36 cellular contexts compared by ENCODE assay signal in the genomic region with DNA sequence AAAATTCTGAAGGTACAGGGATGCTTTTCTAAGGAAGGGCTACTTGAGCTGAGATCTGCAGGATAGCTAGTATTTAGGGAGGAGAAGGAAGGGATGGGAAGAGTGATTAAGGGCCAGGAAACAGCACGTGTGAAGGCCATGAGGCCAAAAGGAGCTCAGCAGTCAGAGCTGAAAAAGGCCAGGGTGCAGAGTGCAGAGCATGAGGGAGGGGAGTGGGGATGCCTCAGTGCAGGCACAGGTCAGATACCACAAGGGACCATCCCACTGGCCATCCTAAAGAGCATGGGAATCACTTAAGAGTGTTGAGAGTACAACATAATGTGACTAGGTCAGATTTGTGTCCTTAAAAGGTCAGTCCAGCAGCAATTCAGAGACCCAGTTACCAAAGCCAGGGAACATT. TPM values are rescaled to one million over a fixed set of nuclear protein-coding genes. Genes with fewer than 3 reads are reported as not detected.
"Had no signal": no experiment of that assay in that cellular context is flagged by ENCODE, and none has a peak within 500 bp of the region (broad histone marks: within the 10 kb centered on the region; RNA-seq: fewer than 3 reads in every experiment).

No MANE protein-coding gene starts in this region.

- H3K27me3 ChIP-seq: adrenal gland, body of pancreas, breast epithelium had no signal

- DNase-seq: activated B cell treated with CpG ODN at 0.5 μM for 24 hours; activated CD4-positive, alpha-beta memory T cell treated with anti-CD3 and anti-CD28 coated beads for 36 hours; activated CD4-positive, alpha-beta T cell treated with anti-CD3 and anti-CD28 coated beads for 4 hours; activated CD4-positive, alpha-beta T cell treated with anti-CD3 and anti-CD28 coated beads, Interleukin-2, amount 10 ng/mL, durations not matched to agents 24 days and 14 days; activated CD4-positive, alpha-beta T cell treated with anti-CD3 and anti-CD28 coated beads, Interleukin-2, amount 50 U/mL, for 1 hour; activated CD4-positive, alpha-beta T cell treated with anti-CD3 and anti-CD28 coated beads, Interleukin-2, amount 50 U/mL, for 4 hours; activated CD4-positive, CD25-positive, alpha-beta regulatory T cell treated with anti-CD3 and anti-CD28 coated beads, Interleukin-2, amount 50 U/mL, for 72 hours; activated CD8-positive, alpha-beta memory T cell treated with anti-CD3 and anti-CD28 coated beads, Interleukin-2, amount 50 U/mL, for 4 hours; activated CD8-positive, alpha-beta T cell treated with anti-CD3 and anti-CD28 coated beads for 36 hours; activated effector memory CD4-positive, alpha-beta T cell treated with anti-CD3 and anti-CD28 coated beads, Interleukin-2, amount 50 U/mL, for 16 hours; activated gamma-delta T cell treated with Interleukin-2 at 50 U/mL for 16 hours; activated naive CD4-positive, alpha-beta T cell; activated naive CD4-positive, alpha-beta T cell treated with anti-CD3 and anti-CD28 coated beads for 36 hours; activated naive CD4-positive, alpha-beta T cell treated with anti-CD3 and anti-CD28 coated beads, Interleukin-2, amount 50 U/mL, for 16 hours; activated naive CD8-positive, alpha-beta T cell treated with anti-CD3 and anti-CD28 coated beads for 36 hours; activated T-cell treated with anti-CD3 and anti-CD28 coated beads for 4 hours; activated T-cell treated with anti-CD3 and anti-CD28 coated beads, Interleukin-2, amount 50 U/mL, for 1 hour; activated T-cell treated with anti-CD3 and anti-CD28 coated beads, Interleukin-2, amount 50 U/mL, for 4 hours; activated T-cell treated with anti-CD3 and anti-CD28 coated beads, Interleukin-2, amount 50 U/mL, for 72 hours; adrenal gland; amniotic stem cell; aorta; body of pancreas; brain microvascular endothelial cell; cerebellar nuclear complex; T-helper 1 cell; T-helper 2 cell; T-helper 9 cell had no signal

- H3K4me1 ChIP-seq: adrenal gland, breast epithelium had no signal

- H3K36me3 ChIP-seq: adrenal gland, brain microvascular endothelial cell, breast epithelium had no signal

- H3K9me3 ChIP-seq: adrenal gland, body of pancreas, breast epithelium had no signal

- H3K4me3 ChIP-seq: adrenal gland, body of pancreas, breast epithelium had no signal

- H3K4me1 Mint-ChIP-seq: activated B cell treated with CpG ODN at 0.5 μM for 24 hours; activated CD4-positive, alpha-beta T cell treated with anti-CD3 and anti-CD28 coated beads, Interleukin-2, amount 10 ng/mL, durations not matched to agents 24 days and 14 days; activated naive CD8-positive, alpha-beta T cell treated with anti-CD3 and anti-CD28 coated beads for 36 hours; activated T-helper 17 cell treated with anti-CD3 and anti-CD28 coated beads, Interleukin-2, amount 50 U/mL, for 72 hours; central memory CD8-positive, alpha-beta T cell had no signal

- H3K36me3 Mint-ChIP-seq: activated CD4-positive, alpha-beta memory T cell treated with anti-CD3 and anti-CD28 coated beads for 36 hours; activated naive CD4-positive, alpha-beta T cell treated with anti-CD3 and anti-CD28 coated beads, Interleukin-2, amount 50 U/mL, for 72 hours; activated naive CD8-positive, alpha-beta T cell treated with anti-CD3 and anti-CD28 coated beads for 36 hours had no signal

- ATAC-seq: activated CD8-positive, alpha-beta T cell treated with anti-CD3 and anti-CD28 coated beads for 36 hours; activated naive CD4-positive, alpha-beta T cell treated with anti-CD3 and anti-CD28 coated beads, Interleukin-2, amount 50 U/mL, for 72 hours; activated T-cell treated with anti-CD3 and anti-CD28 coated beads, Interleukin-2, amount 50 U/mL, for 4 hours; activated T-cell treated with anti-CD3 and anti-CD28 coated beads, Interleukin-2, amount 50 U/mL, for 72 hours; activated T-helper 17 cell treated with anti-CD3 and anti-CD28 coated beads, Interleukin-2, amount 50 U/mL, for 72 hours; body of pancreas had no signal

- H3K9me3 Mint-ChIP-seq: activated B cell treated with CpG ODN at 0.5 μM for 24 hours; activated CD4-positive, alpha-beta memory T cell treated with anti-CD3 and anti-CD28 coated beads for 36 hours; activated CD4-positive, alpha-beta T cell treated with anti-CD3 and anti-CD28 coated beads, Interleukin-2, amount 10 ng/mL, durations not matched to agents 24 days and 14 days; activated CD8-positive, alpha-beta T cell treated with anti-CD3 and anti-CD28 coated beads for 36 hours; activated naive CD4-positive, alpha-beta T cell treated with anti-CD3 and anti-CD28 coated beads for 36 hours; activated naive CD4-positive, alpha-beta T cell treated with anti-CD3 and anti-CD28 coated beads, Interleukin-2, amount 50 U/mL, for 72 hours; activated naive CD8-positive, alpha-beta T cell treated with anti-CD3 and anti-CD28 coated beads for 36 hours; activated T-cell treated with anti-CD3 and anti-CD28 coated beads, Interleukin-2, amount 50 U/mL, for 4 hours; activated T-cell treated with anti-CD3 and anti-CD28 coated beads, Interleukin-2, amount 50 U/mL, for 72 hours; activated T-helper 1 cell treated with anti-CD3 and anti-CD28 coated beads, Interleukin-12 subunit alpha, Interleukin-12 subunit beta, Interleukin-2, Interleukin-4 antibody, amounts not matched to agents 30 ng/mL and 10 ng/mL and 1 ng/mL, durations not matched to agents 14 hours and 24 hours and 36 hours; activated T-helper 17 cell treated with anti-CD3 and anti-CD28 coated beads, Interleukin-2, amount 50 U/mL, for 72 hours; central memory CD8-positive, alpha-beta T cell; T-helper 1 cell treated with Interleukin-12 subunit alpha and Interleukin-12 subunit beta and Interleukin-4 antibody, amounts not matched to agents 30 μg/mL and 1 μg/mL, for 36 hours; T-helper 2 cell treated with Interferon-gamma antibody and Interleukin-4, amounts not matched to agents 5 μg/mL and 100 μg/mL, for 36 hours had no signal

- H3K27me3 Mint-ChIP-seq: activated CD4-positive, alpha-beta T cell treated with anti-CD3 and anti-CD28 coated beads, Interleukin-2, amount 10 ng/mL, durations not matched to agents 24 days and 14 days; activated CD8-positive, alpha-beta T cell treated with anti-CD3 and anti-CD28 coated beads for 36 hours had no signal

- H3K4me3 Mint-ChIP-seq: activated B cell treated with CpG ODN at 0.5 μM for 24 hours; activated CD4-positive, alpha-beta memory T cell treated with anti-CD3 and anti-CD28 coated beads for 36 hours; activated CD4-positive, alpha-beta T cell treated with anti-CD3 and anti-CD28 coated beads, Interleukin-2, amount 10 ng/mL, durations not matched to agents 24 days and 14 days; activated CD8-positive, alpha-beta T cell treated with anti-CD3 and anti-CD28 coated beads for 36 hours; activated naive CD4-positive, alpha-beta T cell treated with anti-CD3 and anti-CD28 coated beads for 36 hours; activated naive CD8-positive, alpha-beta T cell treated with anti-CD3 and anti-CD28 coated beads for 36 hours; activated T-cell treated with anti-CD3 and anti-CD28 coated beads, Interleukin-2, amount 50 U/mL, for 4 hours; activated T-cell treated with anti-CD3 and anti-CD28 coated beads, Interleukin-2, amount 50 U/mL, for 72 hours; activated T-helper 1 cell treated with anti-CD3 and anti-CD28 coated beads, Interleukin-12 subunit alpha, Interleukin-12 subunit beta, Interleukin-2, Interleukin-4 antibody, amounts not matched to agents 30 ng/mL and 10 ng/mL and 1 ng/mL, durations not matched to agents 14 hours and 24 hours and 36 hours; activated T-helper 17 cell treated with anti-CD3 and anti-CD28 coated beads, Interleukin-2, amount 50 U/mL, for 72 hours; central memory CD8-positive, alpha-beta T cell; T-helper 1 cell treated with Interleukin-12 subunit alpha and Interleukin-12 subunit beta and Interleukin-4 antibody, amounts not matched to agents 30 μg/mL and 1 μg/mL, for 36 hours; T-helper 2 cell treated with Interferon-gamma antibody and Interleukin-4, amounts not matched to agents 5 μg/mL and 100 μg/mL, for 36 hours had no signal

- H3K27ac ChIP-seq: brain microvascular endothelial cell, VCaP had no signal

- H3K27ac Mint-ChIP-seq: activated B cell treated with CpG ODN at 0.5 μM for 24 hours; activated CD4-positive, alpha-beta memory T cell treated with anti-CD3 and anti-CD28 coated beads for 36 hours; activated CD4-positive, alpha-beta T cell treated with anti-CD3 and anti-CD28 coated beads, Interleukin-2, amount 10 ng/mL, durations not matched to agents 24 days and 14 days; activated CD8-positive, alpha-beta T cell treated with anti-CD3 and anti-CD28 coated beads for 36 hours; activated naive CD4-positive, alpha-beta T cell treated with anti-CD3 and anti-CD28 coated beads for 36 hours; activated naive CD4-positive, alpha-beta T cell treated with anti-CD3 and anti-CD28 coated beads, Interleukin-2, amount 50 U/mL, for 72 hours; activated naive CD8-positive, alpha-beta T cell treated with anti-CD3 and anti-CD28 coated beads for 36 hours; activated T-cell treated with anti-CD3 and anti-CD28 coated beads, Interleukin-2, amount 50 U/mL, for 72 hours; activated T-helper 1 cell treated with anti-CD3 and anti-CD28 coated beads, Interleukin-12 subunit alpha, Interleukin-12 subunit beta, Interleukin-2, Interleukin-4 antibody, amounts not matched to agents 30 ng/mL and 10 ng/mL and 1 ng/mL, durations not matched to agents 14 hours and 24 hours and 36 hours; activated T-helper 17 cell treated with anti-CD3 and anti-CD28 coated beads, Interleukin-2, amount 50 U/mL, for 72 hours; T-helper 1 cell treated with Interleukin-12 subunit alpha and Interleukin-12 subunit beta and Interleukin-4 antibody, amounts not matched to agents 30 μg/mL and 1 μg/mL, for 36 hours; T-helper 2 cell treated with Interferon-gamma antibody and Interleukin-4, amounts not matched to agents 5 μg/mL and 100 μg/mL, for 36 hours had no signal

RNA-seq across cellular contexts. Expression of gene LRRN2, which starts 16.0 kb away (rescaled TPM):
- total RNA-seq: activated B cell treated with CpG ODN at 0.5 μM for 24 hours; activated CD4-positive, alpha-beta memory T cell treated with anti-CD3 and anti-CD28 coated beads for 36 hours; activated CD8-positive, alpha-beta T cell treated with anti-CD3 and anti-CD28 coated beads for 36 hours; activated naive CD4-positive, alpha-beta T cell treated with anti-CD3 and anti-CD28 coated beads for 36 hours; activated naive CD4-positive, alpha-beta T cell treated with anti-CD3 and anti-CD28 coated beads, Interleukin-2, amount 50 U/mL, for 72 hours; activated naive CD8-positive, alpha-beta T cell treated with anti-CD3 and anti-CD28 coated beads for 36 hours; activated T-cell treated with anti-CD3 and anti-CD28 coated beads, Interleukin-2, amount 50 U/mL, for 4 hours; activated T-cell treated with anti-CD3 and anti-CD28 coated beads, Interleukin-2, amount 50 U/mL, for 72 hours; activated T-helper 1 cell treated with anti-CD3 and anti-CD28 coated beads, Interleukin-12 subunit alpha, Interleukin-12 subunit beta, Interleukin-2, Interleukin-4 antibody, amounts not matched to agents 30 ng/mL and 10 ng/mL and 1 ng/mL, durations not matched to agents 14 hours and 24 hours and 36 hours; activated T-helper 17 cell treated with anti-CD3 and anti-CD28 coated beads, Interleukin-2, amount 50 U/mL, for 72 hours had no signal
- polyA plus RNA-seq: aorta had no signal
